ENCODE assay signal across 1 cellular context in genomic region chr17:63837480-63837879, GRCh38.
TF ChIP-seq lines count a peak whose summit lies in the region.

No MANE protein-coding gene starts in this region.

TF ChIP-seq in HepG2, 621 proteins besides CTCF, POLR2A, EP300 and RAD21:
- TF ChIP-seq ZNF605 (CRISPR knock-in tag; IDR thresholded peaks at IDR 0.05): no peak
- TF ChIP-seq HNRNPK (IDR thresholded peaks at IDR 0.05; ENCODE audit: low read depth, low read length, poor library complexity, severe bottlenecking): no peak
- 0 out of 2 replicates have a peak, but pooled peaks have one; percentile 38 for TF ChIP-seq RBFOX2 (IDR thresholded peaks at IDR 0.05; ENCODE audit: low read depth, low read length)
- TF ChIP-seq POLR2G (IDR thresholded peaks at IDR 0.05; ENCODE audit: low read depth, low read length): 0 out of 2 replicates have a peak, but pooled peaks have one; percentile 20
- TF ChIP-seq ZFP1 (CRISPR knock-in tag; IDR thresholded peaks at IDR 0.05): no peak
- 0 out of 2 replicates have a peak, but pooled peaks have one; percentile 37 for TF ChIP-seq HNRNPL (IDR thresholded peaks at IDR 0.05; ENCODE audit: low read depth, low read length)
- peak; percentile 71 for TF ChIP-seq AGO2 (optimal IDR thresholded peaks at IDR 0.05; ENCODE audit: low read depth, low read length)
TF ChIP-seq in HepG2: peak in this region for 4.
